Comparison of ENCODE assay signal across 6 cellular contexts in genomic region chr17:31941916-31942315, GRCh38. TPM values are rescaled to one million over a fixed set of nuclear protein-coding genes. Genes with fewer than 3 reads are reported as not detected.
DNase-seq lines count a peak whose midpoint lies in the region; ATAC-seq and TF ChIP-seq lines count a peak whose summit lies in the region.
"Not testable (repeated sequence)": the region's sequence is repeated elsewhere in the genome, so short reads cannot be mapped to it uniquely, and the experiment has no call there.

No MANE protein-coding gene starts in this region.

- not testable (repeated sequence) for H3K9ac ChIP-seq in Loucy (ENCODE audit: low read depth, low read length, poor library complexity, severe bottlenecking)

- H3K4me2 ChIP-seq in Loucy (ENCODE audit: low read depth, low read length, poor library complexity, severe bottlenecking) = peak overlapping the region; percentile 68

- peaks cover 21% of the 10 kb centered on the region for H3K4me1 ChIP-seq in Loucy (ENCODE audit: insufficient read depth, low read length, poor library complexity, severe bottlenecking)
- H3K4me1 ChIP-seq in right atrium auricular region, upper lobe of right lung: not testable (repeated sequence)

- H3K27ac Mint-ChIP-seq in chondrocyte (ENCODE audit: unreplicated experiment); neural crest cell (ENCODE audit: unreplicated experiment): not testable (repeated sequence)

- intact Hi-C loops in sciatic nerve (cut with DNase I); upper lobe of right lung (cut with DNase I): not testable (repeated sequence)

- peaks cover 90% of the 10 kb centered on the region for H3K79me2 ChIP-seq in Loucy (ENCODE audit: insufficient read depth, low read length)

- not testable (repeated sequence) for TF ChIP-seq CTCF in Loucy (conservative IDR thresholded peaks at IDR 0.05; ENCODE audit: low read length); chondrocyte (IDR thresholded peaks at IDR 0.05); right atrium auricular region (IDR thresholded peaks at IDR 0.05); neural crest cell (conservative IDR thresholded peaks at IDR 0.05); upper lobe of right lung (IDR thresholded peaks at IDR 0.05)

- not testable (repeated sequence) for H3K9me3 ChIP-seq in Loucy (ENCODE audit: insufficient read depth, low read depth, low read length); right atrium auricular region; upper lobe of right lung

- not testable (repeated sequence) for H3K4me3 Mint-ChIP-seq in chondrocyte (ENCODE audit: unreplicated experiment)
- H3K4me3 Mint-ChIP-seq in neural crest cell = peak overlapping the region; percentile 27

- H3K27me3 ChIP-seq in Loucy (ENCODE audit: insufficient read depth, low read length, poor library complexity, severe bottlenecking); right atrium auricular region; upper lobe of right lung: not testable (repeated sequence)

- not testable (repeated sequence) for H3K27ac ChIP-seq in right atrium auricular region, upper lobe of right lung

- H3K27me3 Mint-ChIP-seq in chondrocyte (ENCODE audit: low read depth); neural crest cell (ENCODE audit: low read depth): not testable (repeated sequence)

- not testable (repeated sequence) for H2AFZ ChIP-seq in Loucy (ENCODE audit: low read length)

- peak overlapping the region; percentile 55 for H3K4me3 ChIP-seq in Loucy (ENCODE audit: low read length, poor library complexity, severe bottlenecking)
- not testable (repeated sequence) for H3K4me3 ChIP-seq in right atrium auricular region, upper lobe of right lung

- H3K4me1 Mint-ChIP-seq in chondrocyte (ENCODE audit: low read depth) = peaks cover 19% of the 10 kb centered on the region
- H3K4me1 Mint-ChIP-seq in neural crest cell = peaks cover 15% of the 10 kb centered on the region

- not testable (repeated sequence) for H3K36me3 ChIP-seq in Loucy (ENCODE audit: insufficient read depth, low read length); right atrium auricular region
- H3K36me3 ChIP-seq in upper lobe of right lung = peaks cover 43% of the 10 kb centered on the region

- H3K36me3 Mint-ChIP-seq in chondrocyte (ENCODE audit: low read depth); neural crest cell (ENCODE audit: low read depth): not testable (repeated sequence)

- not testable (repeated sequence) for H3K9me3 Mint-ChIP-seq in chondrocyte (ENCODE audit: low read depth); neural crest cell

- not testable (repeated sequence) for ATAC-seq in sciatic nerve, upper lobe of right lung

- DNase-seq in chondrocyte (ENCODE audit: low spot score) (peak; percentile 39), right atrium auricular region (ENCODE audit: low spot score) (peak; percentile 47), sciatic nerve (ENCODE audit: low spot score) (peak; percentile 33), upper lobe of right lung (peak; percentile 27)
- DNase-seq in neural crest cell (ENCODE audit: low read depth, low spot score) = not testable (repeated sequence)

- peaks cover 55% of the 10 kb centered on the region for H4K20me1 ChIP-seq in Loucy (ENCODE audit: insufficient read depth, low read length, poor library complexity, severe bottlenecking)

- H3F3A ChIP-seq in Loucy (ENCODE audit: low read depth) = not testable (repeated sequence)

- not testable (repeated sequence) for H3K9me2 ChIP-seq in Loucy (replicated peaks; ENCODE audit: low read depth, low read length)

RNA-seq across cellular contexts. Expression of gene SUZ12, which starts 5.1 kb away (rescaled TPM):
- total RNA-seq in chondrocyte (19.1 to 23.6 TPM (median 19.5 TPM) in 3 replicates), right atrium auricular region (10 to 100 TPM; 12.0 to 12.4 TPM), neural crest cell (40.2 and 43.9 TPM in 2 replicates), sciatic nerve (22.6 TPM), upper lobe of right lung (24.9 TPM)

RNA-seq across cellular contexts. Expression of gene UTP6, which starts 40.4 kb away (rescaled TPM):
- total RNA-seq in chondrocyte = 58.4 to 78.9 TPM (median 67.8 TPM) in 3 replicates
- total RNA-seq in right atrium auricular region = 10 to 100 TPM; 10.2 to 17.9 TPM
- total RNA-seq in neural crest cell = 73.3 and 77.7 TPM in 2 replicates
- total RNA-seq in sciatic nerve = 57.7 TPM
- 45.4 TPM for total RNA-seq in upper lobe of right lung
